Comparison of ENCODE assay signal across 21 cellular contexts in the genomic region with DNA sequence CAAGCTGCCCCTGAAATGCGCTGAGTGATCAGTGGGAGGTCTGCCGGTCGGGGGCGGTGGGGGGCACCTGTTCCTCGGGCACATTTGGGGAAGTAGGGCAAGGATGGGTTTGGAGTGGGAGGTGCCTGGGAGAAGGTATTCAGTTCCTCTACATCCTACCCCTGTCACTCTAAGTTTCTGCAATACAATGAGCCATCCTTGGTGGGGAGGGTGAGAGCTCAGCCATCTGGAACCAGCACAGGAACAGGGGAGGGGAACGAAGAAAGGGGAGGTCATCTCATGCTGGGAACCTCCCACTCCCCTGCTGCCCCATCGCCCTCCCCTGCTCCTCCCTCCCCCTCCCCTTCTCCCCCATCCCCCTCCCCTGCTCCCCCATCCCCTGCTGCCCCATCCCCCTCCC. TPM values are rescaled to one million over a fixed set of nuclear protein-coding genes. Genes with fewer than 3 reads are reported as not detected.
A peak's percentile ranks its signal among the peaks of the same experiment; 100 is the strongest.
DNase-seq lines count a peak whose midpoint lies in the region; ATAC-seq and TF ChIP-seq lines count a peak whose summit lies in the region.
"Had no signal": no experiment of that assay in that cellular context is flagged by ENCODE, and none has a peak within 500 bp of the region (broad histone marks: within the 10 kb centered on the region; RNA-seq: fewer than 3 reads in every experiment).

No MANE protein-coding gene starts in this region.

- no CpG with 5 or more reads among the region's 7 CpGs for WGBS in H9 (ENCODE audit: extremely low coverage, insufficient read length, low lambda C conversion rate)
- no CpG with 5 or more reads among the region's 7 CpGs for WGBS in trophoblast cell (ENCODE audit: extremely low coverage, insufficient coverage, insufficient read length)

- no peak overlapping the region for H3T11ph ChIP-seq in H9 (ENCODE audit: low read length)

- H3K4me1 ChIP-seq in H9 (ENCODE audit: insufficient read depth, low read length) (no peaks in the 10 kb centered on the region), trophoblast cell (ENCODE audit: control insufficient read depth in 1 of 2, insufficient read depth in 2 of 2, low read length in 2 of 2) (peaks cover 3 to 8% of the 10 kb centered on the region in 2 experiments)

- no peaks in the 10 kb centered on the region; a peak in 1 of 5 replicates for H3K9me3 Mint-ChIP-seq in H9
- no peaks in the 10 kb centered on the region for H3K9me3 Mint-ChIP-seq in T-cell
- H3K9me3 Mint-ChIP-seq in naive thymus-derived CD8-positive, alpha-beta T cell, result no peaks in the 10 kb centered on the region
- H3K9me3 Mint-ChIP-seq: activated CD4-positive, alpha-beta T cell treated with anti-CD3 and anti-CD28 coated beads, Interleukin-2, amount 10 ng/mL, durations not matched to agents 7 days and 5 days; activated naive CD4-positive, alpha-beta T cell treated with anti-CD3 and anti-CD28 coated beads, Interleukin-2, amount 50 U/mL, for 72 hours had no signal

- H3K23ac ChIP-seq in H9 (ENCODE audit: insufficient read length, low read depth, low read length) (no peak overlapping the region), trophoblast cell (ENCODE audit: low read length) (no peak overlapping the region)

- H3K27ac Mint-ChIP-seq in H9 (no peak overlapping the region), T-cell (no peak overlapping the region)
- H3K27ac Mint-ChIP-seq in naive thymus-derived CD8-positive, alpha-beta T cell, result no peak overlapping the region
- H3K27ac Mint-ChIP-seq: activated CD4-positive, alpha-beta T cell treated with anti-CD3 and anti-CD28 coated beads, Interleukin-2, amount 10 ng/mL, durations not matched to agents 7 days and 5 days; activated naive CD4-positive, alpha-beta T cell treated with anti-CD3 and anti-CD28 coated beads, Interleukin-2, amount 50 U/mL, for 72 hours had no signal

- in situ Hi-C loops in ACHN (cut with HindIII; ENCODE audit: low pct_ligation_motif_present, low pct_unique_long_range_greater_than_20kb, low sequenced_read_pairs), result loop anchor here (25.0 kb wide), 1 partner anchor 147 kb away; no protein-coding TSS in a partner anchor

- ATAC-seq in T-cell (replicated peaks in 1 of 4) (no peak), HG03095 (IDR thresholded peaks at IDR 0.05; ENCODE audit: unreplicated experiment) (no peak)
- ATAC-seq in naive thymus-derived CD8-positive, alpha-beta T cell, result no peak
- ATAC-seq: activated naive CD4-positive, alpha-beta T cell treated with anti-CD3 and anti-CD28 coated beads, Interleukin-2, amount 50 U/mL, for 72 hours; SK-N-SH treated with all-trans-retinoic acid at 6 μM for 48 hours had no signal

- no peak overlapping the region for H3K9ac ChIP-seq in H9 (ENCODE audit: extremely low read depth, insufficient read length, low read length)
- no peak overlapping the region for H3K9ac ChIP-seq in trophoblast cell (ENCODE audit: low read length)
- H3K9ac ChIP-seq: KMS-11 had no signal

- no peak overlapping the region for H2BK15ac ChIP-seq in H9 (ENCODE audit: low read depth, low read length)

- H2BK120ac ChIP-seq in H9 (ENCODE audit: low read depth, low read length, poor library complexity, severe bottlenecking), result no peak overlapping the region
- H2BK120ac ChIP-seq in trophoblast cell (ENCODE audit: insufficient read depth, low read length, poor library complexity), result no peak overlapping the region

- H3K4me2 ChIP-seq in H9 (ENCODE audit: insufficient read depth, insufficient read length, low read length), result no peak overlapping the region
- H3K4me2 ChIP-seq in trophoblast cell (ENCODE audit: low read length), result no peak overlapping the region
- H3K4me2 ChIP-seq: hepatocyte, KMS-11 had no signal

- no peaks in the 10 kb centered on the region for H3K79me1 ChIP-seq in H9 (ENCODE audit: insufficient read depth, low read depth, low read length, poor library complexity, severe bottlenecking)
- H3K79me1 ChIP-seq in trophoblast cell (ENCODE audit: low read length), result peaks cover 4% of the 10 kb centered on the region

- no peak overlapping the region for H2BK20ac ChIP-seq in H9 (ENCODE audit: low read depth, low read length, poor library complexity, severe bottlenecking)

- H3K27me3 ChIP-seq in H9 (ENCODE audit: insufficient read depth, low read length), result peaks cover under 1% of the 10 kb centered on the region; the same call in 1 of the 2 replicates
- no peaks in the 10 kb centered on the region for H3K27me3 ChIP-seq in trophoblast cell (ENCODE audit: insufficient read depth, low read length)
- H3K27me3 ChIP-seq: breast epithelium, hepatocyte had no signal

- H3K4ac ChIP-seq in H9 (ENCODE audit: low read depth, low read length) (no peak overlapping the region), trophoblast cell (ENCODE audit: low read depth, low read length) (no peak overlapping the region)

- CTCF ChIA-PET in T-cell (lab: Charles Lee), result interaction anchor here in 1 of 2 donors (0.5 kb wide), 1 partner anchor 9 kb away, joined by 4 read pairs; no protein-coding TSS in a partner anchor

- H3K79me2 ChIP-seq in H9 (ENCODE audit: insufficient read depth, low read length) (no peaks in the 10 kb centered on the region), trophoblast cell (ENCODE audit: control insufficient read depth, insufficient read depth, low read length, poor library complexity) (peaks cover 3% of the 10 kb centered on the region)

- H3K36me3 ChIP-seq in trophoblast cell (ENCODE audit: control insufficient read depth in 1 of 2, insufficient read depth in 2 of 2, low read length in 2 of 2), result peaks cover 7 to 12% of the 10 kb centered on the region in 2 experiments

- H3K4me3 ChIP-seq in fibroblast of mammary gland (ENCODE audit: control insufficient read depth, low read depth, low read length) (no peak overlapping the region), trophoblast cell (ENCODE audit: low read depth, low read length) (no peak overlapping the region)
- H3K4me3 ChIP-seq: breast epithelium, esophagus muscularis mucosa, hepatocyte, stomach had no signal

- H4K5ac ChIP-seq in H9 (ENCODE audit: insufficient read length, low read depth, low read length), result no peak overlapping the region

- peaks cover 3% of the 10 kb centered on the region for H3K23me2 ChIP-seq in H9 (ENCODE audit: insufficient read length, low read depth, low read length, poor library complexity, severe bottlenecking)

- peak overlapping the region in 1 of 2 experiments; percentile 38; a peak in 1 of 5 replicates for H3K4me3 Mint-ChIP-seq in H9
- no peak overlapping the region for H3K4me3 Mint-ChIP-seq in T-cell
- no peak overlapping the region for H3K4me3 Mint-ChIP-seq in naive thymus-derived CD8-positive, alpha-beta T cell
- H3K4me3 Mint-ChIP-seq: activated CD4-positive, alpha-beta T cell treated with anti-CD3 and anti-CD28 coated beads, Interleukin-2, amount 10 ng/mL, durations not matched to agents 7 days and 5 days had no signal

- H4K8ac ChIP-seq in H9 (replicated peaks; ENCODE audit: insufficient read length, low read depth, low read length) (no peak overlapping the region), trophoblast cell (ENCODE audit: low read depth, low read length) (no peak overlapping the region)

- H4K12ac ChIP-seq in trophoblast cell (ENCODE audit: low read depth, low read length), result no peak overlapping the region

- no peak overlapping the region for H2AFZ ChIP-seq in H9 (ENCODE audit: low read length)
- no peak overlapping the region for H2AFZ ChIP-seq in trophoblast cell (ENCODE audit: insufficient read depth, low read length, poor library complexity)
- H2AFZ ChIP-seq: hepatocyte had no signal

- H3K14ac ChIP-seq in H9 (ENCODE audit: insufficient read depth, low read length), result no peak overlapping the region
- no peak overlapping the region for H3K14ac ChIP-seq in trophoblast cell (ENCODE audit: low read length)

- no peak overlapping the region for H2BK5ac ChIP-seq in H9 (ENCODE audit: insufficient read length, low read length)
- H2BK5ac ChIP-seq in trophoblast cell (ENCODE audit: low read depth, low read length, poor library complexity), result no peak overlapping the region

- H3K4me1 Mint-ChIP-seq in H9, result peaks cover 9 to 31% of the 10 kb centered on the region in 2 experiments
- peaks cover 9 to 30% (median 21%) of the 10 kb centered on the region in 3 donors for H3K4me1 Mint-ChIP-seq in T-cell
- H3K4me1 Mint-ChIP-seq in naive thymus-derived CD8-positive, alpha-beta T cell, result peaks cover 9 to 34% (median 18%) of the 10 kb centered on the region in 4 donors

- H2BK12ac ChIP-seq in H9 (ENCODE audit: insufficient read length, low read depth, low read length) (no peak overlapping the region), trophoblast cell (ENCODE audit: low read length) (no peak overlapping the region)

- H3K36me3 Mint-ChIP-seq in H9 (ENCODE audit: insufficient read depth in 1 of 3, low read depth in 3 of 3) (peaks cover 0 to 13% (median 11%) of the 10 kb centered on the region in 3 experiments; a peak in 6 of 7 replicates), T-cell (peaks cover 23% of the 10 kb centered on the region)
- H3K36me3 Mint-ChIP-seq in naive thymus-derived CD8-positive, alpha-beta T cell, result peaks cover 0 to 43% (median 0%) of the 10 kb centered on the region in 3 donors
- H3K36me3 Mint-ChIP-seq: activated naive CD4-positive, alpha-beta T cell treated with anti-CD3 and anti-CD28 coated beads, Interleukin-2, amount 50 U/mL, for 72 hours had no signal

- H3K9me3 ChIP-seq in H9 (ENCODE audit: control insufficient read depth, low read depth, low read length) (no peaks in the 10 kb centered on the region), trophoblast cell (ENCODE audit: insufficient read depth, low read depth, low read length) (peaks cover 2% of the 10 kb centered on the region)
- H3K9me3 ChIP-seq: breast epithelium, Caco-2, esophagus muscularis mucosa, stomach had no signal

- no peak overlapping the region for H3K18ac ChIP-seq in H9 (ENCODE audit: insufficient read length, low read depth, low read length)
- H3K18ac ChIP-seq in trophoblast cell (ENCODE audit: low read length), result no peak overlapping the region

- H3K27ac ChIP-seq in H9 (ENCODE audit: insufficient read length, low read depth, low read length) (no peak overlapping the region), trophoblast cell (ENCODE audit: low read depth, low read length) (no peak overlapping the region)
- H3K27ac ChIP-seq: breast epithelium, esophagus muscularis mucosa, hepatocyte, KMS-11, stomach had no signal

- TF ChIP-seq CTCF in H9 (conservative IDR thresholded peaks at IDR 0.05), result no peak
- no peak for TF ChIP-seq CTCF in fibroblast of mammary gland (conservative IDR thresholded peaks at IDR 0.05; ENCODE audit: control insufficient read depth, insufficient read depth, low read depth, low read length)

- DNase-seq in ACHN (peak; percentile 46), H9 (peak; percentile 53), NCI-H82 treated with DMSO at 0.1 percent for 48 hours (lab: John Stamatoyannopoulos, UW; ENCODE audit: unreplicated experiment) (peak; percentile 62), fibroblast of mammary gland (ENCODE audit: low read depth) (peak; percentile 65), T-cell (no peak), trophoblast cell (no peak)
- no peak for DNase-seq in naive thymus-derived CD8-positive, alpha-beta T cell
- DNase-seq: activated CD4-positive, alpha-beta T cell treated with anti-CD3 and anti-CD28 coated beads, Interleukin-2, amount 10 ng/mL, durations not matched to agents 7 days and 5 days; Caco-2; GF-D8; NCI-H146; OCI-M1; stimulated activated CD4-positive, alpha-beta T cell treated with anti-CD3 and anti-CD28 coated beads, Interleukin-15, amount 100 ng/mL, for 24 hours; stomach had no signal

- no peaks in the 10 kb centered on the region for H4K20me1 ChIP-seq in H9 (ENCODE audit: control insufficient read depth, insufficient read depth, insufficient read length)

- no peak overlapping the region for H3K56ac ChIP-seq in H9 (ENCODE audit: insufficient read length, low read depth, low read length)

- H3K27me3 Mint-ChIP-seq in H9 (ENCODE audit: low read depth) (peaks cover 7% of the 10 kb centered on the region), T-cell (no peaks in the 10 kb centered on the region)
- H3K27me3 Mint-ChIP-seq in naive thymus-derived CD8-positive, alpha-beta T cell, result no peaks in the 10 kb centered on the region

- H2AK5ac ChIP-seq in H9 (ENCODE audit: insufficient read length, low read length) (no peak overlapping the region), trophoblast cell (ENCODE audit: low read length) (no peak overlapping the region)

- POLR2A ChIA-PET in T-cell (lab: Charles Lee), result no interaction called here
- POLR2A ChIA-PET in naive thymus-derived CD8-positive, alpha-beta T cell (lab: Charles Lee), result interaction anchor here (0.6 kb wide), 1 partner anchor 309 kb away, joined by 4 read pairs; no protein-coding TSS in a partner anchor

- H4K91ac ChIP-seq in H9 (ENCODE audit: insufficient read length, low read depth, low read length) (no peak overlapping the region), trophoblast cell (ENCODE audit: low read depth, low read length) (no peak overlapping the region)

RNA-seq across cellular contexts. Expression of gene DPH1, which starts 4.2 kb away (rescaled TPM):
- total RNA-seq in H9 (2021) (27.5 and 31.3 TPM in 2 replicates), T-cell (100 to 1,000 TPM in 2 of 5 donors, 10 to 100 TPM in 3; 84.6 to 116 (median 94.2) TPM)
- 15.0 and 15.8 TPM in 2 replicates for polyA plus RNA-seq in trophoblast cell (2013)
- 100 to 1,000 TPM; 124 TPM for total RNA-seq in naive thymus-derived CD8-positive, alpha-beta T cell
- 10 to 100 TPM; 26.6 to 47.0 (median 35.5) TPM for polyA plus RNA-seq in naive thymus-derived CD8-positive, alpha-beta T cell

RNA-seq across cellular contexts. Expression of gene OVCA2, which starts 7.7 kb away (rescaled TPM):
- total RNA-seq in H9 (2021), result 24.2 and 24.6 TPM in 2 replicates
- 10 to 100 TPM; 31.0 to 36.8 (median 31.8) TPM for total RNA-seq in T-cell
- 40.2 and 44.9 TPM in 2 replicates for polyA plus RNA-seq in trophoblast cell (2013)
- total RNA-seq in naive thymus-derived CD8-positive, alpha-beta T cell, result 10 to 100 TPM; 30.8 to 32.6 TPM
- 10 to 100 TPM; 43.9 to 49.1 (median 45.8) TPM for polyA plus RNA-seq in naive thymus-derived CD8-positive, alpha-beta T cell

RNA-seq across cellular contexts. Expression of gene RTN4RL1, which starts 9.0 kb away (rescaled TPM):
- total RNA-seq in H9 (2021), result 0.18 and 0.22 TPM in 2 replicates
- total RNA-seq in T-cell, result 1 to 10 TPM in 2 of 5 donors, under 1 TPM in 3; 0.43 to 1.1 (median 0.63) TPM
- 0.55 and 0.57 TPM in 2 replicates for polyA plus RNA-seq in trophoblast cell (2013)
- under 1 TPM; 0.41 to 0.57 TPM for total RNA-seq in naive thymus-derived CD8-positive, alpha-beta T cell
- polyA plus RNA-seq in naive thymus-derived CD8-positive, alpha-beta T cell, result under 1 TPM; 0.25 to 0.44 (median 0.35) TPM

RNA-seq across cellular contexts. Expression of gene HIC1, which starts 20.7 kb away (rescaled TPM):
- total RNA-seq in H9 (2021) (1.8 and 2.7 TPM in 2 replicates), T-cell (10 to 100 TPM in 1 of 5 donors, 1 to 10 TPM in 4; 3.2 to 12.3 (median 8.4) TPM)
- 1.4 and 1.7 TPM in 2 replicates for polyA plus RNA-seq in trophoblast cell (2013)
- total RNA-seq in naive thymus-derived CD8-positive, alpha-beta T cell, result 1 to 10 TPM; 1.5 to 1.6 TPM
- polyA plus RNA-seq in naive thymus-derived CD8-positive, alpha-beta T cell, result under 1 TPM in 2 of 3 donors, not detected in 1; 0.08 to 0.10 TPM

Comparison
In these comparisons a context has a peak if more than half of its experiments do, and no peak if none do; other contexts are left out.
1. DNase-seq: peak in ACHN (single experiment), H9 (single experiment), NCI-H82 treated with DMSO at 0.1 percent for 48 hours (single experiment) and fibroblast of mammary gland (single experiment); none in T-cell (0 of 34), trophoblast cell (0 of 2) and naive thymus-derived CD8-positive, alpha-beta T cell (0 of 10).